29 cellular contexts compared by ENCODE assay signal in the genomic region with DNA sequence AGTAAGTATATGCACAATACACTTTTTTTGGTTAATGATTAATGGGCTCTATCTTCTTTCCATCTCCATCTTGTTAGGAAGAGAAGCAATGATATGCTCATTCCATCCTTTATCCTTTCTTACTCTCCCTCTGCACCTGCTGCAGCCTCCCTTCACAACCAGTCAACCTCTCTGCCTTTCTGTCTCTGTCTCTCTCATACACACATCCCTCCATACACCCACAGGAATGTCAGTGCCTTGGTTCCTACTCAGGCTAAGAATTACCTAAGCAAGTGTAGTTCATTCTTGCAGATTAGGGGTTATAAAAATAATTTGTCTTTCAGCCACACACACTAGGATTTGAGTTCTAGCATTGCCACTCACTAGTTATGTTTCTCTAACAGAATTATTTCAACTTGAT. TPM values are rescaled to one million over a fixed set of nuclear protein-coding genes. Genes with fewer than 3 reads are reported as not detected.
"Had no signal": no experiment of that assay in that cellular context is flagged by ENCODE, and none has a peak within 500 bp of the region (broad histone marks: within the 10 kb centered on the region; RNA-seq: fewer than 3 reads in every experiment).

No MANE protein-coding gene starts in this region.

- H3K4me1 ChIP-seq: prostate gland, right lobe of liver had no signal

- H3K27me3 ChIP-seq: neutrophil, pancreas, right lobe of liver, sigmoid colon, spleen, thyroid gland, tibial nerve, upper lobe of left lung, vagina had no signal

- DNase-seq: naive thymus-derived CD4-positive, alpha-beta T cell; natural killer cell; pancreas; right cardiac atrium; right lobe of liver; sigmoid colon; spleen; stimulated activated CD4-positive, alpha-beta T cell treated with anti-CD3 and anti-CD28 coated beads, Interleukin-12 subunit alpha, Interleukin-12 subunit beta, amount 100 ng/mL, for 4 hours; stimulated activated CD4-positive, alpha-beta T cell treated with anti-CD3 and anti-CD28 coated beads, Interleukin-1b, Interleukin-23, amount 100 ng/mL, for 48 hours; stimulated activated CD4-positive, alpha-beta T cell treated with anti-CD3 and anti-CD28 coated beads, Interleukin-4, amount 100 ng/mL, for 1 hour; stimulated activated CD4-positive, alpha-beta T cell treated with anti-CD3 and anti-CD28 coated beads, Interleukin-4, amount 100 ng/mL, for 4 hours; stimulated activated CD8-positive, alpha-beta memory T cell treated with anti-CD3 and anti-CD28 coated beads, Interleukin-4, amount 100 ng/mL, for 48 hours; stimulated activated naive CD4-positive, alpha-beta T cell; stimulated activated naive CD8-positive, alpha-beta T cell treated with anti-CD3 and anti-CD28 coated beads, Interleukin-15, amount 100 ng/mL, for 72 hours; stimulated activated naive CD8-positive, alpha-beta T cell treated with anti-CD3 and anti-CD28 coated beads, Interleukin-15, Interleukin-2, amounts not matched to agents 100 U/mL and 50 U/mL, for 24 hours; substantia nigra; thyroid gland; trophoblast cell; upper lobe of left lung had no signal

- H3K4me3 ChIP-seq: pancreas, prostate gland, right lobe of liver, sigmoid colon, skin epidermis, smooth muscle cell, spleen, thoracic aorta, thyroid gland, tibial nerve, upper lobe of left lung, vagina had no signal

- H3K4me2 ChIP-seq: smooth muscle cell had no signal

- ATAC-seq: naive thymus-derived CD4-positive, alpha-beta T cell; natural killer cell; pancreas; right cardiac atrium; right lobe of liver; stimulated activated memory B cell treated with anti-CD40 and anti-IgM and Interleukin-4, amounts not matched to agents 10 μg/mL and 1 μg/mL and 100 μg/mL, for 72 hours; stimulated activated naive CD8-positive, alpha-beta T cell treated with anti-CD3 and anti-CD28 coated beads, Interleukin-15, amount 100 ng/mL, for 72 hours; stimulated activated naive CD8-positive, alpha-beta T cell treated with anti-CD3 and anti-CD28 coated beads, Interleukin-15, Interleukin-2, amounts not matched to agents 100 U/mL and 50 U/mL, for 24 hours had no signal

- H3K36me3 Mint-ChIP-seq: naive thymus-derived CD4-positive, alpha-beta T cell; natural killer cell; stimulated activated memory B cell treated with anti-CD40 and anti-IgM and Interleukin-4, amounts not matched to agents 10 μg/mL and 1 μg/mL and 100 μg/mL, for 72 hours had no signal

- H3K4me3 Mint-ChIP-seq: naive thymus-derived CD4-positive, alpha-beta T cell; natural killer cell; nephron; neural crest cell; stimulated activated memory B cell treated with anti-CD40 and anti-IgM and Interleukin-4, amounts not matched to agents 10 μg/mL and 1 μg/mL and 100 μg/mL, for 72 hours; stimulated activated naive CD8-positive, alpha-beta T cell treated with anti-CD3 and anti-CD28 coated beads, Interleukin-15, amount 100 ng/mL, for 72 hours had no signal

- H3K27ac Mint-ChIP-seq: naive thymus-derived CD4-positive, alpha-beta T cell; natural killer cell; nephron; stimulated activated memory B cell treated with anti-CD40 and anti-IgM and Interleukin-4, amounts not matched to agents 10 μg/mL and 1 μg/mL and 100 μg/mL, for 72 hours; stimulated activated naive CD8-positive, alpha-beta T cell treated with anti-CD3 and anti-CD28 coated beads, Interleukin-15, amount 100 ng/mL, for 72 hours had no signal

- H3K9me3 ChIP-seq: neutrophil, pancreas, prostate gland, right lobe of liver, sigmoid colon, spleen, thoracic aorta, thyroid gland, upper lobe of left lung, vagina had no signal

- H3K27me3 Mint-ChIP-seq: stimulated activated memory B cell treated with anti-CD40 and anti-IgM and Interleukin-4, amounts not matched to agents 10 μg/mL and 1 μg/mL and 100 μg/mL, for 72 hours; stimulated activated naive CD8-positive, alpha-beta T cell treated with anti-CD3 and anti-CD28 coated beads, Interleukin-15, amount 100 ng/mL, for 72 hours had no signal

- H3K27ac ChIP-seq: neutrophil, pancreas, prostate gland, right lobe of liver, sigmoid colon, spleen, thoracic aorta, thyroid gland, tibial nerve, upper lobe of left lung, vagina had no signal

- H3K36me3 ChIP-seq: neutrophil, pancreas, prostate gland, right lobe of liver, sigmoid colon, spleen, thoracic aorta, thyroid gland, tibial nerve, upper lobe of left lung, vagina had no signal

- H3K9me3 Mint-ChIP-seq: stimulated activated memory B cell treated with anti-CD40 and anti-IgM and Interleukin-4, amounts not matched to agents 10 μg/mL and 1 μg/mL and 100 μg/mL, for 72 hours had no signal

- H3K4me1 Mint-ChIP-seq: natural killer cell; neural crest cell; stimulated activated memory B cell treated with anti-CD40 and anti-IgM and Interleukin-4, amounts not matched to agents 10 μg/mL and 1 μg/mL and 100 μg/mL, for 72 hours; stimulated activated naive CD8-positive, alpha-beta T cell treated with anti-CD3 and anti-CD28 coated beads, Interleukin-15, amount 100 ng/mL, for 72 hours had no signal

RNA-seq across cellular contexts. Expression of a gene that starts 45.6 kb away (rescaled TPM):
- total RNA-seq: natural killer cell had no signal
